In genomic region chr10:43878386-43878785, GRCh38 we compare ENCODE assay signal across 2 cellular contexts.
TF ChIP-seq lines count a peak whose summit lies in the region.

No MANE protein-coding gene starts in this region.

TF ChIP-seq in liver, 16 proteins besides CTCF, POLR2A, EP300 and RAD21 (continued from another document):
- TF ChIP-seq REST (IDR thresholded peaks at IDR 0.05), result no peak
- TF ChIP-seq EGR1 (IDR thresholded peaks at IDR 0.05; ENCODE audit: low read depth in 2 of 2), result no peak
- TF ChIP-seq NR2F2 (IDR thresholded peaks at IDR 0.05), result peak; percentile 10
- TF ChIP-seq MAX (IDR thresholded peaks at IDR 0.05), result peak; percentile 15

TF ChIP-seq in HepG2, 621 proteins besides CTCF, POLR2A, EP300 and RAD21 (continued from another document):
- TF ChIP-seq CSRNP2 (CRISPR knock-in tag; conservative IDR thresholded peaks at IDR 0.05; ENCODE audit: low read depth) (no peak), BCL6 (CRISPR knock-in tag; IDR thresholded peaks at IDR 0.05) (no peak), ZNF251 (CRISPR knock-in tag; IDR thresholded peaks at IDR 0.05) (no peak), ZNF773 (CRISPR knock-in tag; IDR thresholded peaks at IDR 0.05; ENCODE audit: borderline replicate concordance) (no peak), MLXIP (CRISPR knock-in tag; IDR thresholded peaks at IDR 0.05; ENCODE audit: borderline replicate concordance) (no peak), ZNF446 (CRISPR knock-in tag; IDR thresholded peaks at IDR 0.05) (no peak), GLI4 (CRISPR knock-in tag; IDR thresholded peaks at IDR 0.05; ENCODE audit: borderline replicate concordance) (no peak), ZNF777 (CRISPR knock-in tag; IDR thresholded peaks at IDR 0.05) (no peak), BRCA1 (CRISPR knock-in tag; IDR thresholded peaks at IDR 0.05) (no peak), CEBPB (IDR thresholded peaks at IDR 0.05; ENCODE audit: borderline replicate concordance, low read depth, low read length) (no peak), KDM5A (IDR thresholded peaks at IDR 0.05; ENCODE audit: borderline replicate concordance, low read length) (no peak)
